7 cellular contexts compared by ENCODE assay signal in the genomic region with DNA sequence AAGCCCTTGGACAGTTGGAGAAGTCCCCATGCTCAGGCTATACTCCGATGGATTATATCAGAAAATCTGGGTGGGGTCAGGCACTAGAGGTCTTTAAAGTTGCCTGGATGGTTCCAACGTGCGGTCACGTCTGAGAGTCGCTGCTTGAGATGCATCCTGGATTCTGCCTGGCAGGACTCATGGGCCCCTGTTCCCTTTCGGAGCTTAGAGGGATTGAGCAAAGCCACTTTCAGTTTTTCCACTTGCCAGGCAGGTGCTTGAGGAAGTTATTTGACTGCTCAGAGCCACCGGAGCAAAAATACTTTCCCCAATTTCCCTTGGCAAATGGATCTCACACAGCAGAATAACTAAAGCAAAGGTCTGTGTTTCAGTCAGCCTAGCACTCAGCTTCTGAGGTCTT.
"Had no signal": no experiment of that assay in that cellular context is flagged by ENCODE, and none has a peak within 500 bp of the region (broad histone marks: within the 10 kb centered on the region; RNA-seq: fewer than 3 reads in every experiment).

No MANE protein-coding gene starts in this region.

- H3K4me1 ChIP-seq: HAP-1 had no signal

- H3K9me3 ChIP-seq: HAP-1 had no signal

- H3K4me3 ChIP-seq: HAP-1, K562 had no signal

- H3K4me3 Mint-ChIP-seq: HFFc6 had no signal

- ATAC-seq: HCT116, K562 had no signal

- DNase-seq: GOT3, H7, HFFc6, IMR-90 had no signal

- H3K27ac Mint-ChIP-seq: HFFc6 had no signal

- H3K36me3 ChIP-seq: HAP-1 had no signal
